Comparison of ENCODE assay signal across 8 cellular contexts in the genomic region with DNA sequence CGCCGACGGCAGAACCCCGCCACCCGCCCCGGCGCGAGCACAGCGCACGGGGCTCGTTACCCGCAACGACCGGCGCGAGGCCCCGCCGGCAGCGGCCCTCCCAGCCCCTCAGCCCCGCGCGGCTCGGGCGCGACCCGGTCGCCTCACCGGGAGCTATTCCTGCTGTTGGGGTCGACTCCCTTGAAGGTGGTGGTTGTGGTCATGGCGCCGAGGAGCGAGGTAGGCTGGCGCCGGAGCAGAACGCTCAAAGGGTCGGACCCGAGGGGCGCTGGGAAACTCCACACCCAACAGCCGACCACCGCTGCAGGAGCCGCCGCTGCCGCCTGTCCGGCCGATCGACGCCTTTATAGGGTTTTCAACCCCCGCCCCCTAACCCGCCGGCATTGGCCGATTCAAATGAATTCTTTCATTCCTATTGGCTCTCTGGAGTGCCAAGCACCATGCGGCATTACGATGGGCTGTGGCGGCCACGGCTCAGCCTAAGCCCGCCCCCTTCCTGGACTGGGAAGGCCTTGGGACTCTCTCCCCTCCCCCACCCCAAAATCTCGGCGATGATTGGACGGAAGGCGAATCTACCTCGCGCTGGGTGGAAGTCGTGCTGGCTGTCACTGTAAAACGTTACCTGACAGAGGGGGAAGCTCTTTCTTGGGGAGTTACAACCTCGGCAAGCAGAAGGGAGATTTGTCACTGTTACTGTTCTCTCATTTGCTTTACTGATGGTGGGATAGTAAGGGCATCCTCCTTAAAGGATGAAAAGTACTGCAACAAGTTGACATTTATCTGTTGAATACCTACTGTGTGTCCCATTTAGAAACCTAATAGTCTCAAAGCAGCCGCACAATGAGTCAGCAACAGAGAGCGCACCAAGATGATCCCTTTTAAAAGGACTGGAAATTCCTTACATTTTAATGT. TPM values are rescaled to one million over a fixed set of nuclear protein-coding genes. Genes with fewer than 3 reads are reported as not detected.
DNase-seq lines count a peak whose midpoint lies in the region; ATAC-seq and TF ChIP-seq lines count a peak whose summit lies in the region.

TSS of gene JPT1 (minus strand) at position 318 of the 912 bp plus-strand sequence. CDS start at position 203, 115 bp downstream.

- H3K9me2 ChIP-seq in SU-DHL-6 (replicated peaks; ENCODE audit: insufficient read depth, low read length) = no peaks in the 10 kb centered on the region

- H3K4me3 ChIP-seq in SU-DHL-6 (ENCODE audit: insufficient read depth, low read length, poor library complexity, severe bottlenecking) (peak within 1 kb of the TSS; percentile 81), parathyroid adenoma (ENCODE audit: low read depth, low read length) (peak within 1 kb of the TSS; percentile 87), tibial nerve (peak within 1 kb of the TSS; percentile 40 to 88 (median 76))

- ATAC-seq in HG02678 (IDR thresholded peaks at IDR 0.05; ENCODE audit: unreplicated experiment) (peak; percentile 97), Right ventricle myocardium superior (ENCODE audit: poor library complexity) (peak; percentile 100)
- ATAC-seq in activated naive CD8-positive, alpha-beta T cell treated with anti-CD3 and anti-CD28 coated beads, Interleukin-2, amount 10 ng/mL, durations not matched to agents 7 days and 5 days (ENCODE audit: low read depth) = peak; percentile 98

- 0 out of 2 replicates have a peak, but pooled peaks cover 4% of the 10 kb centered on the region for H4K20me1 ChIP-seq in SU-DHL-6 (ENCODE audit: low read depth, low read length)

- H3F3A ChIP-seq in SU-DHL-6 (ENCODE audit: insufficient read depth) = peaks cover 10% of the 10 kb centered on the region; the same call in 1 of the 2 replicates

- no peaks in the 10 kb centered on the region for H3K4me1 ChIP-seq in parathyroid adenoma
- peaks cover 0 to 19% (median 13%) of the 10 kb centered on the region in 4 donors for H3K4me1 ChIP-seq in tibial nerve

- POLR2A ChIA-PET in activated naive CD8-positive, alpha-beta T cell treated with anti-CD3 and anti-CD28 coated beads, Interleukin-2, amount 10 ng/mL, durations not matched to agents 7 days and 5 days (lab: Charles Lee) = interaction anchor here (0.6 to 3.1 kb wide), 31 partner anchors 8 to 1705 kb away, joined by 3 to 20 read pairs (median 4); partner anchors contain the start of genes ARMC7, GGA3, MIF4GD and MRPL58

- no peaks in the 10 kb centered on the region for H3K9me3 Mint-ChIP-seq in activated naive CD8-positive, alpha-beta T cell treated with anti-CD3 and anti-CD28 coated beads, Interleukin-2, amount 10 ng/mL, durations not matched to agents 7 days and 5 days

- no peaks in the 10 kb centered on the region for H3K27me3 Mint-ChIP-seq in activated naive CD8-positive, alpha-beta T cell treated with anti-CD3 and anti-CD28 coated beads, Interleukin-2, amount 10 ng/mL, durations not matched to agents 7 days and 5 days

- H3K9ac ChIP-seq in SU-DHL-6 (ENCODE audit: low read length) = peak within 1 kb of the TSS; percentile 94
- no peak within 1 kb of the TSS for H3K9ac ChIP-seq in parathyroid adenoma

- H3K4me2 ChIP-seq in SU-DHL-6 (ENCODE audit: low read depth, low read length, poor library complexity, severe bottlenecking) = peak within 1 kb of the TSS; percentile 95
- H3K4me2 ChIP-seq in parathyroid adenoma (ENCODE audit: low read length) = peak within 1 kb of the TSS; percentile 99

- peak within 1 kb of the TSS; percentile 70 for H3K27ac ChIP-seq in SU-DHL-6 (ENCODE audit: low read depth, low read length)
- H3K27ac ChIP-seq in parathyroid adenoma = no peak within 1 kb of the TSS
- H3K27ac ChIP-seq in tibial nerve = peak within 1 kb of the TSS in 3 of 4 donors; percentile 39 to 81 (median 74)

- TF ChIP-seq CTCF in SU-DHL-6 (IDR thresholded peaks at IDR 0.05; ENCODE audit: insufficient read depth, low read length, poor library complexity, severe bottlenecking) = no peak
- no peak for TF ChIP-seq CTCF in parathyroid adenoma (IDR thresholded peaks at IDR 0.05)
- TF ChIP-seq CTCF in tibial nerve (IDR thresholded peaks at IDR 0.05) = peak in 1 of 5 experiments; percentile 36

- H3K4me3 Mint-ChIP-seq in activated naive CD8-positive, alpha-beta T cell treated with anti-CD3 and anti-CD28 coated beads, Interleukin-2, amount 10 ng/mL, durations not matched to agents 7 days and 5 days = peak within 1 kb of the TSS; percentile 97

- peak; percentile 100 for TF ChIP-seq POLR2A in GM10847 (IDR thresholded peaks at IDR 0.05; ENCODE audit: extremely low read depth, insufficient read length)
- peak; percentile 97 to 98 for TF ChIP-seq POLR2A in tibial nerve (IDR thresholded peaks at IDR 0.05)

- H3K36me3 ChIP-seq in SU-DHL-6 (ENCODE audit: low read length) = no peaks in the 10 kb centered on the region
- no peaks in the 10 kb centered on the region for H3K36me3 ChIP-seq in parathyroid adenoma (ENCODE audit: control insufficient read depth, insufficient read depth, low read length)
- peaks cover 0 to 6% (median 0%) of the 10 kb centered on the region in 3 donors for H3K36me3 ChIP-seq in tibial nerve

- peaks cover 34% of the 10 kb centered on the region for H3K4me1 Mint-ChIP-seq in activated naive CD8-positive, alpha-beta T cell treated with anti-CD3 and anti-CD28 coated beads, Interleukin-2, amount 10 ng/mL, durations not matched to agents 7 days and 5 days

- H3K79me2 ChIP-seq in SU-DHL-6 (ENCODE audit: insufficient read depth, low read length) (peaks cover 48% of the 10 kb centered on the region), parathyroid adenoma (peaks cover 7% of the 10 kb centered on the region)

- DNase-seq in NCI-H128 (lab: John Stamatoyannopoulos, UW; ENCODE audit: unreplicated experiment) (peak; percentile 88), Right ventricle myocardium superior (peak; percentile 98), tibial nerve (ENCODE audit: low spot score in 2 of 2) (peak; percentile 96 to 97)
- peak; percentile 91 for DNase-seq in activated naive CD8-positive, alpha-beta T cell treated with anti-CD3 and anti-CD28 coated beads, Interleukin-2, amount 10 ng/mL, durations not matched to agents 7 days and 5 days

- peak within 1 kb of the TSS; percentile 88 for H3K27ac Mint-ChIP-seq in activated naive CD8-positive, alpha-beta T cell treated with anti-CD3 and anti-CD28 coated beads, Interleukin-2, amount 10 ng/mL, durations not matched to agents 7 days and 5 days

- WGBS in tibial nerve, 2 donors = 5 to 7% methylated on average over 17 to 28 of the region's 67 CpGs

- peak; percentile 70 to 98 for TF ChIP-seq EP300 in tibial nerve (IDR thresholded peaks at IDR 0.05)

- H3K36me3 Mint-ChIP-seq in activated naive CD8-positive, alpha-beta T cell treated with anti-CD3 and anti-CD28 coated beads, Interleukin-2, amount 10 ng/mL, durations not matched to agents 7 days and 5 days = peaks cover 22% of the 10 kb centered on the region

- H3K27me3 ChIP-seq in SU-DHL-6 (ENCODE audit: low read length) (no peaks in the 10 kb centered on the region), parathyroid adenoma (ENCODE audit: control insufficient read depth, insufficient read depth, low read length) (no peaks in the 10 kb centered on the region), tibial nerve (no peaks in the 10 kb centered on the region)

- no peaks in the 10 kb centered on the region for H3K9me3 ChIP-seq in SU-DHL-6 (ENCODE audit: insufficient read depth, low read length)
- H3K9me3 ChIP-seq in parathyroid adenoma (ENCODE audit: control insufficient read depth, low read length) = no peaks in the 10 kb centered on the region
- no peaks in the 10 kb centered on the region for H3K9me3 ChIP-seq in tibial nerve

- intact Hi-C loops in Right ventricle myocardium superior (cut with DNase I) = no loop called here

- peak within 1 kb of the TSS; percentile 2 for H2AFZ ChIP-seq in SU-DHL-6 (ENCODE audit: low read depth, low read length, severe bottlenecking)
- H2AFZ ChIP-seq in parathyroid adenoma = peak within 1 kb of the TSS; percentile 82

RNA-seq across cellular contexts. Expression of gene JPT1, which starts in this region (rescaled TPM):
- 100 to 1,000 TPM; 194 to 213 TPM for total RNA-seq in activated naive CD8-positive, alpha-beta T cell treated with anti-CD3 and anti-CD28 coated beads, Interleukin-2, amount 10 ng/mL, durations not matched to agents 7 days and 5 days
- total RNA-seq in Right ventricle myocardium superior = 15.0 TPM
- 10 to 100 TPM; 13.5 to 53.4 (median 32.4) TPM for total RNA-seq in tibial nerve
